Comparison of ENCODE assay signal across 20 cellular contexts in genomic region chr16:90035902-90036301, GRCh38. TPM values are rescaled to one million over a fixed set of nuclear protein-coding genes. Genes with fewer than 3 reads are reported as not detected.
"Had no signal": no experiment of that assay in that cellular context is flagged by ENCODE, and none has a peak within 500 bp of the region (broad histone marks: within the 10 kb centered on the region; RNA-seq: fewer than 3 reads in every experiment).

No MANE protein-coding gene starts in this region.

- H3K9me3 ChIP-seq: esophagus muscularis mucosa, ovary, sigmoid colon, suprapubic skin, upper lobe of right lung had no signal

- H3K4me1 ChIP-seq: esophagus muscularis mucosa, sigmoid colon, suprapubic skin, upper lobe of right lung had no signal

- FAIRE-seq: endometrium, islet of Langerhans had no signal

- H3K36me3 ChIP-seq: ovary had no signal

- H3K27me3 ChIP-seq: esophagus muscularis mucosa, ovary, suprapubic skin, upper lobe of right lung had no signal

- ATAC-seq: activated naive CD8-positive, alpha-beta T cell treated with anti-CD3 and anti-CD28 coated beads, Interleukin-2, amount 50 U/mL, for 24 hours; upper lobe of right lung had no signal

- DNase-seq: activated CD4-positive, alpha-beta memory T cell treated with anti-CD3 and anti-CD28 coated beads, Interleukin-2, amount 10 ng/mL, durations not matched to agents 7 days and 5 days; activated CD8-positive, alpha-beta memory T cell treated with anti-CD3 and anti-CD28 coated beads, Interleukin-2, amount 50 U/mL, for 4 hours; activated naive CD4-positive, alpha-beta T cell; activated naive CD8-positive, alpha-beta T cell treated with anti-CD3 and anti-CD28 coated beads, Interleukin-2, amount 50 U/mL, for 24 hours; cerebellar nuclear complex; foreskin fibroblast; mammary epithelial cell; nephron progenitor cell; ovary; sigmoid colon; stimulated activated CD4-positive, alpha-beta T cell treated with anti-CD3 and anti-CD28 coated beads, Interleukin-12 subunit alpha, Interleukin-12 subunit beta, amount 100 ng/mL, for 4 hours; stimulated activated naive CD4-positive, alpha-beta T cell treated with Interleukin-2 at 50 U/mL for 16 hours; T1000; upper lobe of right lung had no signal

- H3K27ac ChIP-seq: esophagus muscularis mucosa, ovary, sigmoid colon, suprapubic skin, upper lobe of right lung had no signal

- H3K4me3 ChIP-seq: esophagus muscularis mucosa, ovary, sigmoid colon, suprapubic skin, upper lobe of right lung had no signal

RNA-seq across cellular contexts. Expression of gene DBNDD1, which starts 16.6 kb away (rescaled TPM):
- total RNA-seq: activated CD4-positive, alpha-beta memory T cell treated with anti-CD3 and anti-CD28 coated beads, Interleukin-2, amount 10 ng/mL, durations not matched to agents 7 days and 5 days had no signal

RNA-seq across cellular contexts. Expression of gene PRDM7, which starts 41.2 kb away (rescaled TPM):
- total RNA-seq: activated CD4-positive, alpha-beta memory T cell treated with anti-CD3 and anti-CD28 coated beads, Interleukin-2, amount 10 ng/mL, durations not matched to agents 7 days and 5 days; dermis microvascular lymphatic vessel endothelial cell; esophagus muscularis mucosa; mammary epithelial cell; mucosa of gallbladder; ovary; sigmoid colon; suprapubic skin; upper lobe of right lung had no signal
